ENCODE assay signal across 9 cellular contexts in genomic region chr4:73998040-73999011, GRCh38. TPM values are rescaled to one million over a fixed set of nuclear protein-coding genes. Genes with fewer than 3 reads are reported as not detected.
DNase-seq lines count a peak whose midpoint lies in the region; ATAC-seq and TF ChIP-seq lines count a peak whose summit lies in the region.
"Had no signal": no experiment of that assay in that cellular context is flagged by ENCODE, and none has a peak within 500 bp of the region (broad histone marks: within the 10 kb centered on the region; RNA-seq: fewer than 3 reads in every experiment).

TSS of gene CXCL5 (minus strand) at chr4:73998677. CDS start at chr4:73998581, 96 bp downstream.

- no peaks in the 10 kb centered on the region for H3K9me3 ChIP-seq in iPS-20b (ENCODE audit: insufficient read depth, low read depth, low read length)

- H3K27ac ChIP-seq in HL-60 (replicated peaks) (no peak within 1 kb of the TSS), dorsolateral prefrontal cortex (no peak within 1 kb of the TSS), iPS-20b (ENCODE audit: low read length) (no peak within 1 kb of the TSS)

- H3K9ac ChIP-seq in iPS-20b (ENCODE audit: low read depth, low read length) = peak within 1 kb of the TSS; percentile 75; the same call in 1 of the 2 replicates

- intact Hi-C loops in dorsolateral prefrontal cortex (cut with DNase I) (no loop called here), sciatic nerve (cut with DNase I) (no loop called here)

- peaks cover 15% of the 10 kb centered on the region for H3K4me1 ChIP-seq in iPS-20b (ENCODE audit: insufficient read depth, low read length)

- no peaks in the 10 kb centered on the region for H3K36me3 ChIP-seq in iPS-20b (ENCODE audit: insufficient read depth, low read depth, low read length)

- no peak for DNase-seq in HL-60 (ENCODE audit: low read depth in 1 of 2, low spot score in 1 of 2)
- peak in 7 of 10 donors; percentile 10 to 58 (median 41) for DNase-seq in dorsolateral prefrontal cortex
- peak; percentile 60 for DNase-seq in sciatic nerve (ENCODE audit: low spot score)
- no peak for DNase-seq in activated CD4-positive, CD25-positive, alpha-beta regulatory T cell treated with anti-CD3 and anti-CD28 coated beads, Interleukin-2, amount 50 U/mL, for 72 hours
- no peak for DNase-seq in activated CD4-positive, alpha-beta T cell treated with anti-CD3 and anti-CD28 coated beads for 48 hours
- no peak for DNase-seq in NCI-H774 (lab: John Stamatoyannopoulos, UW)
- no peak for DNase-seq in T1000 (lab: John Stamatoyannopoulos, UW)

- H3K27me3 ChIP-seq in HL-60 (ENCODE audit: insufficient read depth, poor library complexity, severe bottlenecking) (peaks cover 4% of the 10 kb centered on the region), dorsolateral prefrontal cortex (peaks cover 0 to 16% (median 0%) of the 10 kb centered on the region in 45 donors), iPS-20b (ENCODE audit: insufficient read depth, low read length) (peaks cover 9% of the 10 kb centered on the region; the same call in 1 of the 2 replicates)

- ATAC-seq in sciatic nerve = peak; percentile 74

- TF ChIP-seq CTCF in HL-60 (IDR thresholded peaks at IDR 0.05; ENCODE audit: insufficient read depth, low read length) (no peak), dorsolateral prefrontal cortex (IDR thresholded peaks at IDR 0.05 in 54 of 56, conservative IDR thresholded peaks at IDR 0.05 in 2 of 56; ENCODE audit: low read depth in 1 of 56, partially characterized antibody in 56 of 56) (peak in 1 of 56 donors; percentile 21)

- H3K4me3 ChIP-seq in HL-60 (replicated peaks; ENCODE audit: insufficient read depth, low read length) (peak within 1 kb of the TSS; percentile 9; the same call in 1 of the 2 replicates), dorsolateral prefrontal cortex (peak within 1 kb of the TSS in 58 of 59 donors; percentile 14 to 71 (median 52)), iPS-20b (ENCODE audit: low read length) (peak within 1 kb of the TSS; percentile 66; the same call in 1 of the 2 replicates)

RNA-seq across cellular contexts. Expression of gene CXCL5, which starts in this region (rescaled TPM):
- total RNA-seq in dorsolateral prefrontal cortex (1 to 10 TPM in 38 of 120 experiments, under 1 TPM in 81, not detected in 1; 0.18 to 3.4 (median 0.81) TPM), sciatic nerve (3.3 TPM)
- total RNA-seq: natural killer cell treated with Interleukin-12 subunit alpha and Interleukin-12 subunit beta and Interleukin-15 and Interleukin-18, amount 100 ng/mL, for 72 hours had no signal

Comparison
In these comparisons a context has a peak if more than half of its experiments do, and no peak if none do; other contexts are left out.
1. DNase-seq: peak in dorsolateral prefrontal cortex (7 of 10) and sciatic nerve (single experiment); none in HL-60 (0 of 2), activated CD4-positive, CD25-positive, alpha-beta regulatory T cell treated with anti-CD3 and anti-CD28 coated beads, Interleukin-2, amount 50 U/mL, for 72 hours (single experiment), activated CD4-positive, alpha-beta T cell treated with anti-CD3 and anti-CD28 coated beads for 48 hours (single experiment), NCI-H774 (single experiment) and T1000 (single experiment).
2. H3K4me3 ChIP-seq: peak in every context shown above with its lines; median percentile 66 in iPS-20b; 52 in dorsolateral prefrontal cortex; 9 in HL-60.